In the genomic region with DNA sequence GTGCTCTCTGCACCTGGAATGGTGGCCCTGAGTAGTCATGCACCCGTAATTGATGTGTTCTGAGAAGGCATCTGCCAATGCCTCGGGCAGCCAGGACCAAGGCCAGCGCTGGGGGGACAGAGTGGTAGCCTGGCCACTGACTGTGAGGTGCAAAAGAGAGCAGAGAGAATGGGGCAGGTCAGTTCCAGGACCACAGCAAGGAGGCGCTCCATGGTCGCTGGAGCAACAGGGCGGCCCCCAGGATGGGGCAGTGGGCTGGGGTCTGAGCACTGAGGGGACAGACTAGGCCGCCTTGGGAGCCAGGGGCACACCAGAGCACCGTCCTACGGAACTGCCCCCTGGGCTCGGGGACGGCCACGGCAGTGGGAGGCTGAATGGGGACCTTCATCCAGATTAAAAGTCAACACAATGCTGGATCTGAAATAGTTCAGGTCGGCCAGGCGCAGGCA, we compare ENCODE assay signal across 29 cellular contexts. TPM values are rescaled to one million over a fixed set of nuclear protein-coding genes. Genes with fewer than 3 reads are reported as not detected.
A peak's percentile ranks its signal among the peaks of the same experiment; 100 is the strongest.
DNase-seq lines count a peak whose midpoint lies in the region; ATAC-seq and TF ChIP-seq lines count a peak whose summit lies in the region.
"Had no signal": no experiment of that assay in that cellular context is flagged by ENCODE, and none has a peak within 500 bp of the region (broad histone marks: within the 10 kb centered on the region; RNA-seq: fewer than 3 reads in every experiment).

No MANE protein-coding gene starts in this region.

- H3K27ac ChIP-seq in SK-N-SH (ENCODE audit: low read depth in 2 of 2, low read length in 1 of 2) (no peak overlapping the region), VCaP (peak overlapping the region; percentile 65), spleen (no peak overlapping the region)
- H3K27ac ChIP-seq: 22Rv1, C4-2B, esophagus muscularis mucosa, ovary, upper lobe of left lung had no signal

- DNase-seq in SK-N-SH (no peak), left kidney (ENCODE audit: low read depth, low spot score) (peak; percentile 56), spleen (peak; percentile 62), DMS53 (lab: John Stamatoyannopoulos, UW) (no peak)
- DNase-seq: activated CD4-positive, alpha-beta T cell treated with anti-CD3 and anti-CD28 coated beads for 4 hours; activated CD8-positive, alpha-beta memory T cell treated with anti-CD3 and anti-CD28 coated beads for 24 hours; activated T-cell treated with anti-CD3 and anti-CD28 coated beads for 4 hours; Calu3; cerebellar nuclear complex; DND-41; foreskin fibroblast; head of caudate nucleus; natural killer cell; NCI-H1048; NCI-H446 treated with DMSO at 0.1 percent for 48 hours; NCI-H774; ovary; SHP77 treated with DMSO at 0.1 percent for 48 hours; stimulated activated naive CD4-positive, alpha-beta T cell had no signal

- H3K4me3 ChIP-seq in SK-N-SH (ENCODE audit: low read depth in 2 of 2, low read length in 1 of 2) (no peak overlapping the region), spleen (no peak overlapping the region)
- H3K4me3 ChIP-seq: esophagus muscularis mucosa, mucosa of descending colon, ovary, upper lobe of left lung had no signal

- no peak for TF ChIP-seq CTCF in SK-N-SH (IDR thresholded peaks at IDR 0.05)
- TF ChIP-seq CTCF in VCaP (conservative IDR thresholded peaks at IDR 0.05) = no peak
- no peak for TF ChIP-seq CTCF in spleen (IDR thresholded peaks at IDR 0.05 in 8 of 11, conservative IDR thresholded peaks at IDR 0.05 in 3 of 11)

- no peak for ATAC-seq in SK-N-SH treated with all-trans-retinoic acid at 6 μM for 48 hours
- no peak for ATAC-seq in GM19397 (IDR thresholded peaks at IDR 0.05; ENCODE audit: unreplicated experiment)
- no peak for ATAC-seq in HG03457 (IDR thresholded peaks at IDR 0.05; ENCODE audit: unreplicated experiment)
- ATAC-seq: mucosa of descending colon, natural killer cell, Panc1 had no signal

- no peaks in the 10 kb centered on the region for H4K20me1 ChIP-seq in SK-N-SH (ENCODE audit: insufficient read depth)

- no peaks in the 10 kb centered on the region for H3K36me3 ChIP-seq in SK-N-SH (replicated peaks in 1 of 2; ENCODE audit: control insufficient read depth in 1 of 2, insufficient read depth in 2 of 2, low read length in 1 of 2)
- H3K36me3 ChIP-seq in spleen = no peaks in the 10 kb centered on the region
- H3K36me3 ChIP-seq: esophagus muscularis mucosa, ovary, upper lobe of left lung had no signal

- no peaks in the 10 kb centered on the region for H3K9me3 ChIP-seq in SK-N-SH
- no peaks in the 10 kb centered on the region for H3K9me3 ChIP-seq in spleen
- H3K9me3 ChIP-seq: esophagus muscularis mucosa, mucosa of descending colon, ovary, upper lobe of left lung had no signal

- CTCF ChIA-PET in SK-N-SH (lab: Yijun Ruan, JAX) = no interaction called here

- no peak overlapping the region for H2AFZ ChIP-seq in SK-N-SH (ENCODE audit: low read depth)

- H3K9me2 ChIP-seq in SK-N-SH = no peaks in the 10 kb centered on the region

- H3F3A ChIP-seq in SK-N-SH (replicated peaks; ENCODE audit: insufficient read depth) = no peaks in the 10 kb centered on the region

- H3K9ac ChIP-seq in SK-N-SH = no peak overlapping the region

- H3K4me1 ChIP-seq in SK-N-SH (ENCODE audit: control insufficient read depth in 1 of 2, insufficient read depth in 2 of 2, low read depth in 1 of 2, low read length in 1 of 2) = no peaks in the 10 kb centered on the region; a peak in 1 of 4 replicates
- H3K4me1 ChIP-seq in spleen = no peaks in the 10 kb centered on the region
- H3K4me1 ChIP-seq: esophagus muscularis mucosa had no signal

- WGBS in SK-N-SH (ENCODE audit: low lambda C conversion rate) = 68% methylated on average over 6 of the region's 14 CpGs
- WGBS in spleen, 5 donors = 84 to 96% (median 89%) methylated on average over 14 of the region's 14 CpGs

- no peak overlapping the region for H3K4me2 ChIP-seq in SK-N-SH

- H3K79me2 ChIP-seq in SK-N-SH (ENCODE audit: insufficient read depth) = no peaks in the 10 kb centered on the region

- TF ChIP-seq POLR2A in spleen (IDR thresholded peaks at IDR 0.05) = no peak

- H3K27me3 ChIP-seq in SK-N-SH (ENCODE audit: insufficient read depth) (no peaks in the 10 kb centered on the region; the same call in 1 of the 2 replicates), spleen (replicated peaks in 1 of 7) (no peaks in the 10 kb centered on the region)
- H3K27me3 ChIP-seq: ovary, upper lobe of left lung had no signal

- intact Hi-C loops in spleen (cut with DNase I; ENCODE audit: low total_unique reads) = no loop called here

- POLR2A ChIA-PET in SK-N-SH (lab: Yijun Ruan, JAX) = no interaction called here

- no peak for TF ChIP-seq EP300 in SK-N-SH (IDR thresholded peaks at IDR 0.05; ENCODE audit: borderline replicate concordance in 1 of 2, low read depth in 1 of 2, low read length in 1 of 2)

- TF ChIP-seq RAD21 in SK-N-SH (IDR thresholded peaks at IDR 0.05; ENCODE audit: low read length) = no peak

TF ChIP-seq in SK-N-SH, 30 proteins besides CTCF, POLR2A, EP300 and RAD21:
- TF ChIP-seq, protein P1, sequence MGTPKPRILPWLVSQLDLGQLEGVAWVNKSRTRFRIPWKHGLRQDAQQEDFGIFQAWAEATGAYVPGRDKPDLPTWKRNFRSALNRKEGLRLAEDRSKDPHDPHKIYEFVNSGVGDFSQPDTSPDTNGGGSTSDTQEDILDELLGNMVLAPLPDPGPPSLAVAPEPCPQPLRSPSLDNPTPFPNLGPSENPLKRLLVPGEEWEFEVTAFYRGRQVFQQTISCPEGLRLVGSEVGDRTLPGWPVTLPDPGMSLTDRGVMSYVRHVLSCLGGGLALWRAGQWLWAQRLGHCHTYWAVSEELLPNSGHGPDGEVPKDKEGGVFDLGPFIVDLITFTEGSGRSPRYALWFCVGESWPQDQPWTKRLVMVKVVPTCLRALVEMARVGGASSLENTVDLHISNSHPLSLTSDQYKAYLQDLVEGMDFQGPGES (IDR thresholded peaks at IDR 0.05; ENCODE audit: low read depth, low read length) = no peak
- TF ChIP-seq, protein P2, sequence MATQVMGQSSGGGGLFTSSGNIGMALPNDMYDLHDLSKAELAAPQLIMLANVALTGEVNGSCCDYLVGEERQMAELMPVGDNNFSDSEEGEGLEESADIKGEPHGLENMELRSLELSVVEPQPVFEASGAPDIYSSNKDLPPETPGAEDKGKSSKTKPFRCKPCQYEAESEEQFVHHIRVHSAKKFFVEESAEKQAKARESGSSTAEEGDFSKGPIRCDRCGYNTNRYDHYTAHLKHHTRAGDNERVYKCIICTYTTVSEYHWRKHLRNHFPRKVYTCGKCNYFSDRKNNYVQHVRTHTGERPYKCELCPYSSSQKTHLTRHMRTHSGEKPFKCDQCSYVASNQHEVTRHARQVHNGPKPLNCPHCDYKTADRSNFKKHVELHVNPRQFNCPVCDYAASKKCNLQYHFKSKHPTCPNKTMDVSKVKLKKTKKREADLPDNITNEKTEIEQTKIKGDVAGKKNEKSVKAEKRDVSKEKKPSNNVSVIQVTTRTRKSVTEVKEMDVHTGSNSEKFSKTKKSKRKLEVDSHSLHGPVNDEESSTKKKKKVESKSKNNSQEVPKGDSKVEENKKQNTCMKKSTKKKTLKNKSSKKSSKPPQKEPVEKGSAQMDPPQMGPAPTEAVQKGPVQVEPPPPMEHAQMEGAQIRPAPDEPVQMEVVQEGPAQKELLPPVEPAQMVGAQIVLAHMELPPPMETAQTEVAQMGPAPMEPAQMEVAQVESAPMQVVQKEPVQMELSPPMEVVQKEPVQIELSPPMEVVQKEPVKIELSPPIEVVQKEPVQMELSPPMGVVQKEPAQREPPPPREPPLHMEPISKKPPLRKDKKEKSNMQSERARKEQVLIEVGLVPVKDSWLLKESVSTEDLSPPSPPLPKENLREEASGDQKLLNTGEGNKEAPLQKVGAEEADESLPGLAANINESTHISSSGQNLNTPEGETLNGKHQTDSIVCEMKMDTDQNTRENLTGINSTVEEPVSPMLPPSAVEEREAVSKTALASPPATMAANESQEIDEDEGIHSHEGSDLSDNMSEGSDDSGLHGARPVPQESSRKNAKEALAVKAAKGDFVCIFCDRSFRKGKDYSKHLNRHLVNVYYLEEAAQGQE (IDR thresholded peaks at IDR 0.05; ENCODE audit: low read depth, low read length) = peak; percentile 78

TF ChIP-seq in SK-N-SH treated with all-trans-retinoic acid at 6 μM for 48 hours, 23 proteins besides CTCF, POLR2A, EP300 and RAD21 (continues in another document):
- TF ChIP-seq, protein P3, sequence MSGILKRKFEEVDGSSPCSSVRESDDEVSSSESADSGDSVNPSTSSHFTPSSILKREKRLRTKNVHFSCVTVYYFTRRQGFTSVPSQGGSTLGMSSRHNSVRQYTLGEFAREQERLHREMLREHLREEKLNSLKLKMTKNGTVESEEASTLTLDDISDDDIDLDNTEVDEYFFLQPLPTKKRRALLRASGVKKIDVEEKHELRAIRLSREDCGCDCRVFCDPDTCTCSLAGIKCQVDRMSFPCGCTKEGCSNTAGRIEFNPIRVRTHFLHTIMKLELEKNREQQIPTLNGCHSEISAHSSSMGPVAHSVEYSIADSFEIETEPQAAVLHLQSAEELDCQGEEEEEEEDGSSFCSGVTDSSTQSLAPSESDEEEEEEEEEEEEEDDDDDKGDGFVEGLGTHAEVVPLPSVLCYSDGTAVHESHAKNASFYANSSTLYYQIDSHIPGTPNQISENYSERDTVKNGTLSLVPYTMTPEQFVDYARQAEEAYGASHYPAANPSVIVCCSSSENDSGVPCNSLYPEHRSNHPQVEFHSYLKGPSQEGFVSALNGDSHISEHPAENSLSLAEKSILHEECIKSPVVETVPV (CRISPR knock-in tag; IDR thresholded peaks at IDR 0.05) = no peak
- TF ChIP-seq TOX (CRISPR knock-in tag; IDR thresholded peaks at IDR 0.05; ENCODE audit: borderline replicate concordance) (no peak), ESRRG (CRISPR knock-in tag; IDR thresholded peaks at IDR 0.05) (no peak), ZFP3 (CRISPR knock-in tag; IDR thresholded peaks at IDR 0.05) (no peak), ZFP30 (CRISPR knock-in tag; IDR thresholded peaks at IDR 0.05) (no peak), ZNF8 (CRISPR knock-in tag; IDR thresholded peaks at IDR 0.05) (no peak), ZC3H10 (CRISPR knock-in tag; IDR thresholded peaks at IDR 0.05) (no peak)
- TF ChIP-seq, protein P4, sequence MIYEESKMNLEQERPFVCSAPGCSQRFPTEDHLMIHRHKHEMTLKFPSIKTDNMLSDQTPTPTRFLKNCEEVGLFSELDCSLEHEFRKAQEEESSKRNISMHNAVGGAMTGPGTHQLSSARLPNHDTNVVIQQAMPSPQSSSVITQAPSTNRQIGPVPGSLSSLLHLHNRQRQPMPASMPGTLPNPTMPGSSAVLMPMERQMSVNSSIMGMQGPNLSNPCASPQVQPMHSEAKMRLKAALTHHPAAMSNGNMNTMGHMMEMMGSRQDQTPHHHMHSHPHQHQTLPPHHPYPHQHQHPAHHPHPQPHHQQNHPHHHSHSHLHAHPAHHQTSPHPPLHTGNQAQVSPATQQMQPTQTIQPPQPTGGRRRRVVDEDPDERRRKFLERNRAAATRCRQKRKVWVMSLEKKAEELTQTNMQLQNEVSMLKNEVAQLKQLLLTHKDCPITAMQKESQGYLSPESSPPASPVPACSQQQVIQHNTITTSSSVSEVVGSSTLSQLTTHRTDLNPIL (CRISPR knock-in tag; IDR thresholded peaks at IDR 0.05; ENCODE audit: low read depth) = no peak

RNA-seq across cellular contexts. Expression of a gene that starts 48.3 kb away (rescaled TPM):
- 4.4 and 6.2 TPM in 2 replicates for polyA plus RNA-seq in SK-N-SH (2012; rRNA removed)
- 4.2 and 5.9 TPM in 2 replicates for polyA plus RNA-seq in SK-N-SH (2012; cell fraction: cytosol; rRNA removed)
- 23.8 and 26.1 TPM in 2 replicates for polyA plus RNA-seq in SK-N-SH (2012; cell fraction: nucleus; rRNA removed)
- 100 to 1,000 TPM; 107 to 170 (median 123) TPM for total RNA-seq in spleen
- polyA plus RNA-seq in spleen = 10 to 100 TPM; 23.0 to 39.1 (median 38.7) TPM

Comparison
In these comparisons a context has a peak if more than half of its experiments do, and no peak if none do; other contexts are left out.
1. DNase-seq: peak in left kidney (single experiment) and spleen (single experiment); none in SK-N-SH (single experiment) and DMS53 (single experiment).